Comparison of ENCODE assay signal across 1 cellular context in the genomic region with DNA sequence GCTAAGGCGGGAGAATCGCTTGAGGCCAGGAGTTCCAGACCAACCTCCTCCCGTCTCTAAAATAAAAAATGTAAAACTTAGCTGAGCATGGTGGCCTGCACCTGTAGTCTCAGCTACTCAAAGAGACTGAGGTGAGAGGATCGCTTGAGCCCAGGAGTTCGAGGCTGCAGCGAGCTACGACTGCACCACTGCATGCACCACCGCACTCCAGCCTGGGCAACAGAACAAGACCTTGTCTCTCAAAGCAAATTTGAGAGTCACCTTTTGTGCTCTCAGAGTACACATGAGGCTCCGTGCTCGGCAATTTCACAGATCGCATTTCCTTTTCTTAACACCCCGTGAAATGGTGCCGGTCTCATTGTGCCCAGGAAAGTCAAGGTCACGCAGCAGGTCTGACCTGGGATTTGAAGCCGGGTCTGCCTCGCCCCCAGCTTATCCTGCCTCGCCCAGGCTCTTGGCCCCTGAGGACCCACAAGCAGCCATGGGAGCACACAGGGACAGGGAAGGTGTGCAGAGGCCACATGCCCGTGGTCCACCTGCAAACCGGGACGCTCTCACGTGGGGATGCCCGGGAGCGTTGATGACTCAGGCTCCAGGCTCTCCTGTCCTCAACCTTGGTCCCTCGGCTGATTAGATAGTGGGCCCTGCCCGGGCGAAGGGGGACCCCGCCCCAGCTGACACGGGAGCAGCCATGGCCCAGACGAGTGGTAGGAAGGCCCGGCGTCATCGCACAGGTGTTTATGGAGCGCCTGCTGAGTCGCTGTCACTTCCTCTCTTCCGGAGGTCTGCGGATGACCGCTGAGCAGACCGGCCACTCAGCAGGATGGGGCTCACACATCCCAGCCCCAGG.
TF ChIP-seq lines count a peak whose summit lies in the region.

No MANE protein-coding gene starts in this region.

TF ChIP-seq in HepG2, 621 proteins besides CTCF, POLR2A, EP300 and RAD21 (continued from another document and continues in another):
- TF ChIP-seq NR2C2 (CRISPR knock-in tag; IDR thresholded peaks at IDR 0.05; ENCODE audit: borderline replicate concordance) = no peak
- TF ChIP-seq ZNF296 (CRISPR knock-in tag; conservative IDR thresholded peaks at IDR 0.05) = peak; percentile 54; the same call in 1 of the 2 replicates
- TF ChIP-seq, protein P1, sequence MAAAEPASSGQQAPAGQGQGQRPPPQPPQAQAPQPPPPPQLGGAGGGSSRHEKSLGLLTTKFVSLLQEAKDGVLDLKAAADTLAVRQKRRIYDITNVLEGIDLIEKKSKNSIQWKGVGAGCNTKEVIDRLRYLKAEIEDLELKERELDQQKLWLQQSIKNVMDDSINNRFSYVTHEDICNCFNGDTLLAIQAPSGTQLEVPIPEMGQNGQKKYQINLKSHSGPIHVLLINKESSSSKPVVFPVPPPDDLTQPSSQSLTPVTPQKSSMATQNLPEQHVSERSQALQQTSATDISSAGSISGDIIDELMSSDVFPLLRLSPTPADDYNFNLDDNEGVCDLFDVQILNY (CRISPR knock-in tag; conservative IDR thresholded peaks at IDR 0.05) = no peak
- no peak for TF ChIP-seq HMG20A (CRISPR knock-in tag; IDR thresholded peaks at IDR 0.05; ENCODE audit: borderline replicate concordance)
- TF ChIP-seq FLYWCH1 (CRISPR knock-in tag; IDR thresholded peaks at IDR 0.05) = peak; percentile 61; the same call in 1 of the 2 replicates
- no peak for TF ChIP-seq YEATS2 (CRISPR knock-in tag; IDR thresholded peaks at IDR 0.05; ENCODE audit: borderline replicate concordance)
- TF ChIP-seq ZNF766 (CRISPR knock-in tag; IDR thresholded peaks at IDR 0.05; ENCODE audit: borderline replicate concordance) = no peak; the same call in 1 of the 2 replicates
- peak; percentile 63; the same call in 1 of the 2 replicates for TF ChIP-seq JUNB (CRISPR knock-in tag; IDR thresholded peaks at IDR 0.05; ENCODE audit: borderline replicate concordance)
- no peak for TF ChIP-seq ZNF652 (CRISPR knock-in tag; IDR thresholded peaks at IDR 0.05; ENCODE audit: borderline replicate concordance, low read depth)
- TF ChIP-seq, protein P2, sequence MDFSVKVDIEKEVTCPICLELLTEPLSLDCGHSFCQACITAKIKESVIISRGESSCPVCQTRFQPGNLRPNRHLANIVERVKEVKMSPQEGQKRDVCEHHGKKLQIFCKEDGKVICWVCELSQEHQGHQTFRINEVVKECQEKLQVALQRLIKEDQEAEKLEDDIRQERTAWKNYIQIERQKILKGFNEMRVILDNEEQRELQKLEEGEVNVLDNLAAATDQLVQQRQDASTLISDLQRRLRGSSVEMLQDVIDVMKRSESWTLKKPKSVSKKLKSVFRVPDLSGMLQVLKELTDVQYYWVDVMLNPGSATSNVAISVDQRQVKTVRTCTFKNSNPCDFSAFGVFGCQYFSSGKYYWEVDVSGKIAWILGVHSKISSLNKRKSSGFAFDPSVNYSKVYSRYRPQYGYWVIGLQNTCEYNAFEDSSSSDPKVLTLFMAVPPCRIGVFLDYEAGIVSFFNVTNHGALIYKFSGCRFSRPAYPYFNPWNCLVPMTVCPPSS (IDR thresholded peaks at IDR 0.05) = no peak
- TF ChIP-seq ZNF709 (CRISPR knock-in tag; IDR thresholded peaks at IDR 0.05) = peak; percentile 95
- TF ChIP-seq ZNF777 (CRISPR knock-in tag; IDR thresholded peaks at IDR 0.05) = no peak
- no peak for TF ChIP-seq ESRRA (CRISPR knock-in tag; IDR thresholded peaks at IDR 0.05; ENCODE audit: low read depth)
- no peak for TF ChIP-seq HDAC6 (IDR thresholded peaks at IDR 0.05; ENCODE audit: low read depth, low read length)
- TF ChIP-seq, protein P3, sequence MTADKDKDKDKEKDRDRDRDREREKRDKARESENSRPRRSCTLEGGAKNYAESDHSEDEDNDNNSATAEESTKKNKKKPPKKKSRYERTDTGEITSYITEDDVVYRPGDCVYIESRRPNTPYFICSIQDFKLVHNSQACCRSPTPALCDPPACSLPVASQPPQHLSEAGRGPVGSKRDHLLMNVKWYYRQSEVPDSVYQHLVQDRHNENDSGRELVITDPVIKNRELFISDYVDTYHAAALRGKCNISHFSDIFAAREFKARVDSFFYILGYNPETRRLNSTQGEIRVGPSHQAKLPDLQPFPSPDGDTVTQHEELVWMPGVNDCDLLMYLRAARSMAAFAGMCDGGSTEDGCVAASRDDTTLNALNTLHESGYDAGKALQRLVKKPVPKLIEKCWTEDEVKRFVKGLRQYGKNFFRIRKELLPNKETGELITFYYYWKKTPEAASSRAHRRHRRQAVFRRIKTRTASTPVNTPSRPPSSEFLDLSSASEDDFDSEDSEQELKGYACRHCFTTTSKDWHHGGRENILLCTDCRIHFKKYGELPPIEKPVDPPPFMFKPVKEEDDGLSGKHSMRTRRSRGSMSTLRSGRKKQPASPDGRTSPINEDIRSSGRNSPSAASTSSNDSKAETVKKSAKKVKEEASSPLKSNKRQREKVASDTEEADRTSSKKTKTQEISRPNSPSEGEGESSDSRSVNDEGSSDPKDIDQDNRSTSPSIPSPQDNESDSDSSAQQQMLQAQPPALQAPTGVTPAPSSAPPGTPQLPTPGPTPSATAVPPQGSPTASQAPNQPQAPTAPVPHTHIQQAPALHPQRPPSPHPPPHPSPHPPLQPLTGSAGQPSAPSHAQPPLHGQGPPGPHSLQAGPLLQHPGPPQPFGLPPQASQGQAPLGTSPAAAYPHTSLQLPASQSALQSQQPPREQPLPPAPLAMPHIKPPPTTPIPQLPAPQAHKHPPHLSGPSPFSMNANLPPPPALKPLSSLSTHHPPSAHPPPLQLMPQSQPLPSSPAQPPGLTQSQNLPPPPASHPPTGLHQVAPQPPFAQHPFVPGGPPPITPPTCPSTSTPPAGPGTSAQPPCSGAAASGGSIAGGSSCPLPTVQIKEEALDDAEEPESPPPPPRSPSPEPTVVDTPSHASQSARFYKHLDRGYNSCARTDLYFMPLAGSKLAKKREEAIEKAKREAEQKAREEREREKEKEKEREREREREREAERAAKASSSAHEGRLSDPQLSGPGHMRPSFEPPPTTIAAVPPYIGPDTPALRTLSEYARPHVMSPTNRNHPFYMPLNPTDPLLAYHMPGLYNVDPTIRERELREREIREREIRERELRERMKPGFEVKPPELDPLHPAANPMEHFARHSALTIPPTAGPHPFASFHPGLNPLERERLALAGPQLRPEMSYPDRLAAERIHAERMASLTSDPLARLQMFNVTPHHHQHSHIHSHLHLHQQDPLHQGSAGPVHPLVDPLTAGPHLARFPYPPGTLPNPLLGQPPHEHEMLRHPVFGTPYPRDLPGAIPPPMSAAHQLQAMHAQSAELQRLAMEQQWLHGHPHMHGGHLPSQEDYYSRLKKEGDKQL (CRISPR knock-in tag; IDR thresholded peaks at IDR 0.05; ENCODE audit: low read depth) = no peak
- TF ChIP-seq, protein P4, sequence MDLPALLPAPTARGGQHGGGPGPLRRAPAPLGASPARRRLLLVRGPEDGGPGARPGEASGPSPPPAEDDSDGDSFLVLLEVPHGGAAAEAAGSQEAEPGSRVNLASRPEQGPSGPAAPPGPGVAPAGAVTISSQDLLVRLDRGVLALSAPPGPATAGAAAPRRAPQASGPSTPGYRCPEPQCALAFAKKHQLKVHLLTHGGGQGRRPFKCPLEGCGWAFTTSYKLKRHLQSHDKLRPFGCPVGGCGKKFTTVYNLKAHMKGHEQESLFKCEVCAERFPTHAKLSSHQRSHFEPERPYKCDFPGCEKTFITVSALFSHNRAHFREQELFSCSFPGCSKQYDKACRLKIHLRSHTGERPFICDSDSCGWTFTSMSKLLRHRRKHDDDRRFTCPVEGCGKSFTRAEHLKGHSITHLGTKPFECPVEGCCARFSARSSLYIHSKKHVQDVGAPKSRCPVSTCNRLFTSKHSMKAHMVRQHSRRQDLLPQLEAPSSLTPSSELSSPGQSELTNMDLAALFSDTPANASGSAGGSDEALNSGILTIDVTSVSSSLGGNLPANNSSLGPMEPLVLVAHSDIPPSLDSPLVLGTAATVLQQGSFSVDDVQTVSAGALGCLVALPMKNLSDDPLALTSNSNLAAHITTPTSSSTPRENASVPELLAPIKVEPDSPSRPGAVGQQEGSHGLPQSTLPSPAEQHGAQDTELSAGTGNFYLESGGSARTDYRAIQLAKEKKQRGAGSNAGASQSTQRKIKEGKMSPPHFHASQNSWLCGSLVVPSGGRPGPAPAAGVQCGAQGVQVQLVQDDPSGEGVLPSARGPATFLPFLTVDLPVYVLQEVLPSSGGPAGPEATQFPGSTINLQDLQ (CRISPR knock-in tag; IDR thresholded peaks at IDR 0.05) = no peak; the same call in 1 of the 2 replicates
- no peak for TF ChIP-seq PPARG (CRISPR knock-in tag; conservative IDR thresholded peaks at IDR 0.05)
- TF ChIP-seq, protein P5, sequence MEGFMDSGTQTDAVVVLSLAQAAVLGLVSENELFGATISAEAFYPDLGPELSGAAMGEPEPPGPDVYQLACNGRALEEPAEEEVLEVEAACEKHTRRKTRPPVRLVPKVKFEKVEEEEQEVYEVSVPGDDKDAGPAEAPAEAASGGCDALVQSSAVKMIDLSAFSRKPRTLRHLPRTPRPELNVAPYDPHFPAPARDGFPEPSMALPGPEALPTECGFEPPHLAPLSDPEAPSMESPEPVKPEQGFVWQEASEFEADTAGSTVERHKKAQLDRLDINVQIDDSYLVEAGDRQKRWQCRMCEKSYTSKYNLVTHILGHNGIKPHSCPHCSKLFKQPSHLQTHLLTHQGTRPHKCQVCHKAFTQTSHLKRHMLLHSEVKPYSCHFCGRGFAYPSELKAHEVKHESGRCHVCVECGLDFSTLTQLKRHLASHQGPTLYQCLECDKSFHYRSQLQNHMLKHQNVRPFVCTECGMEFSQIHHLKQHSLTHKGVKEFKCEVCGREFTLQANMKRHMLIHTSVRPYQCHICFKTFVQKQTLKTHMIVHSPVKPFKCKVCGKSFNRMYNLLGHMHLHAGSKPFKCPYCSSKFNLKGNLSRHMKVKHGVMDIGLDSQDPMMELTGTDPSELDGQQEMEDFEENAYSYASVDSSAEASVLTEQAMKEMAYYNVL (CRISPR knock-in tag; IDR thresholded peaks at IDR 0.05; ENCODE audit: borderline replicate concordance) = no peak
- TF ChIP-seq ZFP82 (CRISPR knock-in tag; IDR thresholded peaks at IDR 0.05; ENCODE audit: borderline replicate concordance) = peak; percentile 33; the same call in 1 of the 2 replicates
- TF ChIP-seq ZNF567 (CRISPR knock-in tag; IDR thresholded peaks at IDR 0.05; ENCODE audit: borderline replicate concordance) = no peak
- TF ChIP-seq ZNF616 (CRISPR knock-in tag; IDR thresholded peaks at IDR 0.05; ENCODE audit: low read depth) = peak; percentile 96
- TF ChIP-seq ZNF737 (CRISPR knock-in tag; IDR thresholded peaks at IDR 0.05; ENCODE audit: borderline replicate concordance) = no peak
- peak; percentile 40; the same call in 1 of the 2 replicates for TF ChIP-seq MTA1 (CRISPR knock-in tag; IDR thresholded peaks at IDR 0.05; ENCODE audit: borderline replicate concordance)
- TF ChIP-seq NAIF1 (CRISPR knock-in tag; IDR thresholded peaks at IDR 0.05; ENCODE audit: borderline replicate concordance) = no peak
- TF ChIP-seq AGO1 (IDR thresholded peaks at IDR 0.05; ENCODE audit: low read depth, low read length, poor library complexity, severe bottlenecking) = no peak
- 0 out of 2 replicates have a peak, but pooled peaks have one; percentile 70 for TF ChIP-seq ZNF44 (CRISPR knock-in tag; IDR thresholded peaks at IDR 0.05)
- TF ChIP-seq KDM3A (CRISPR knock-in tag; IDR thresholded peaks at IDR 0.05; ENCODE audit: low read depth) = peak; percentile 55; the same call in 1 of the 2 replicates
- TF ChIP-seq XRCC5 (optimal IDR thresholded peaks at IDR 0.05; ENCODE audit: low read length) = peak; percentile 26
- peak; percentile 69; the same call in 1 of the 2 replicates for TF ChIP-seq ETV6 (CRISPR knock-in tag; conservative IDR thresholded peaks at IDR 0.05)
- no peak for TF ChIP-seq NONO (IDR thresholded peaks at IDR 0.05)
- 0 out of 2 replicates have a peak, but pooled peaks have one; percentile 12 for TF ChIP-seq NONO (CRISPR knock-in tag; conservative IDR thresholded peaks at IDR 0.05)
- TF ChIP-seq ZNF251 (CRISPR knock-in tag; IDR thresholded peaks at IDR 0.05) = peak; percentile 87; the same call in 1 of the 2 replicates
- TF ChIP-seq, protein P6, sequence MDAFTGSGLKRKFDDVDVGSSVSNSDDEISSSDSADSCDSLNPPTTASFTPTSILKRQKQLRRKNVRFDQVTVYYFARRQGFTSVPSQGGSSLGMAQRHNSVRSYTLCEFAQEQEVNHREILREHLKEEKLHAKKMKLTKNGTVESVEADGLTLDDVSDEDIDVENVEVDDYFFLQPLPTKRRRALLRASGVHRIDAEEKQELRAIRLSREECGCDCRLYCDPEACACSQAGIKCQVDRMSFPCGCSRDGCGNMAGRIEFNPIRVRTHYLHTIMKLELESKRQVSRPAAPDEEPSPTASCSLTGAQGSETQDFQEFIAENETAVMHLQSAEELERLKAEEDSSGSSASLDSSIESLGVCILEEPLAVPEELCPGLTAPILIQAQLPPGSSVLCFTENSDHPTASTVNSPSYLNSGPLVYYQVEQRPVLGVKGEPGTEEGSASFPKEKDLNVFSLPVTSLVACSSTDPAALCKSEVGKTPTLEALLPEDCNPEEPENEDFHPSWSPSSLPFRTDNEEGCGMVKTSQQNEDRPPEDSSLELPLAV (CRISPR knock-in tag; conservative IDR thresholded peaks at IDR 0.05; ENCODE audit: low read depth) = no peak
- no peak for TF ChIP-seq HMGA1 (CRISPR knock-in tag; conservative IDR thresholded peaks at IDR 0.05)
- TF ChIP-seq, protein P7, sequence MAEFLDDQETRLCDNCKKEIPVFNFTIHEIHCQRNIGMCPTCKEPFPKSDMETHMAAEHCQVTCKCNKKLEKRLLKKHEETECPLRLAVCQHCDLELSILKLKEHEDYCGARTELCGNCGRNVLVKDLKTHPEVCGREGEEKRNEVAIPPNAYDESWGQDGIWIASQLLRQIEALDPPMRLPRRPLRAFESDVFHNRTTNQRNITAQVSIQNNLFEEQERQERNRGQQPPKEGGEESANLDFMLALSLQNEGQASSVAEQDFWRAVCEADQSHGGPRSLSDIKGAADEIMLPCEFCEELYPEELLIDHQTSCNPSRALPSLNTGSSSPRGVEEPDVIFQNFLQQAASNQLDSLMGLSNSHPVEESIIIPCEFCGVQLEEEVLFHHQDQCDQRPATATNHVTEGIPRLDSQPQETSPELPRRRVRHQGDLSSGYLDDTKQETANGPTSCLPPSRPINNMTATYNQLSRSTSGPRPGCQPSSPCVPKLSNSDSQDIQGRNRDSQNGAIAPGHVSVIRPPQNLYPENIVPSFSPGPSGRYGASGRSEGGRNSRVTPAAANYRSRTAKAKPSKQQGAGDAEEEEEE (CRISPR knock-in tag; IDR thresholded peaks at IDR 0.05; ENCODE audit: borderline replicate concordance) = no peak
- TF ChIP-seq ZNF160 (CRISPR knock-in tag; IDR thresholded peaks at IDR 0.05) = no peak; the same call in 1 of the 2 replicates
- TF ChIP-seq CCDC6 (CRISPR knock-in tag; IDR thresholded peaks at IDR 0.05) = peak; percentile 49; the same call in 1 of the 2 replicates
- TF ChIP-seq, protein P8, sequence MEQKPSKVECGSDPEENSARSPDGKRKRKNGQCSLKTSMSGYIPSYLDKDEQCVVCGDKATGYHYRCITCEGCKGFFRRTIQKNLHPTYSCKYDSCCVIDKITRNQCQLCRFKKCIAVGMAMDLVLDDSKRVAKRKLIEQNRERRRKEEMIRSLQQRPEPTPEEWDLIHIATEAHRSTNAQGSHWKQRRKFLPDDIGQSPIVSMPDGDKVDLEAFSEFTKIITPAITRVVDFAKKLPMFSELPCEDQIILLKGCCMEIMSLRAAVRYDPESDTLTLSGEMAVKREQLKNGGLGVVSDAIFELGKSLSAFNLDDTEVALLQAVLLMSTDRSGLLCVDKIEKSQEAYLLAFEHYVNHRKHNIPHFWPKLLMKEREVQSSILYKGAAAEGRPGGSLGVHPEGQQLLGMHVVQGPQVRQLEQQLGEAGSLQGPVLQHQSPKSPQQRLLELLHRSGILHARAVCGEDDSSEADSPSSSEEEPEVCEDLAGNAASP (CRISPR knock-in tag; IDR thresholded peaks at IDR 0.05; ENCODE audit: borderline replicate concordance) = peak; percentile 52; the same call in 1 of the 2 replicates
- TF ChIP-seq ZNF670 (CRISPR knock-in tag; IDR thresholded peaks at IDR 0.05; ENCODE audit: borderline replicate concordance) = peak; percentile 65; the same call in 1 of the 2 replicates
- no peak for TF ChIP-seq ZSCAN20 (CRISPR knock-in tag; IDR thresholded peaks at IDR 0.05; ENCODE audit: borderline replicate concordance)
- peak; percentile 98 for TF ChIP-seq NRL (CRISPR knock-in tag; IDR thresholded peaks at IDR 0.05; ENCODE audit: borderline replicate concordance)
